Comparison of ENCODE assay signal across 27 cellular contexts in the genomic region with DNA sequence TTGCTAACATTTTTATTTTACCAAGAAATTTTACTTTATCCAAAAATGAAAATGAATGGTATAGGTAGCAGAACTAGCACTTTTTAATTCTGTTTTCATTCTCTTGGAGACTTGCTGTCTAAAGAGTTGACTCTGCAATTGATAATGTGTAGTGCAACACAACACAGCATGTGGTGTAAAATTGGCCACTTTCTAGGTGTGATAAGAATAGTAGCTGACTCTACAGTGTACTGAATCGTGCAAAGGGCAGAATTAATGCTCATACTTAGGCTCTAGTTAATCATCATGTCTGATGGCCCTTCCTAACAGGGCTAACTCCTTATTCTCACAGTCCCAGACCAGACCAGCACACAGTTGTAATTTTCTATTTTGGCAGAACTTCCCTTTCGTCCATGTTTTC.
"Had no signal": no experiment of that assay in that cellular context is flagged by ENCODE, and none has a peak within 500 bp of the region (broad histone marks: within the 10 kb centered on the region; RNA-seq: fewer than 3 reads in every experiment).

No MANE protein-coding gene starts in this region.

- H3K4me3 Mint-ChIP-seq: activated CD8-positive, alpha-beta T cell treated with anti-CD3 and anti-CD28 coated beads for 36 hours; activated naive CD8-positive, alpha-beta T cell treated with anti-CD3 and anti-CD28 coated beads, Interleukin-2, amount 50 U/mL, for 24 hours; activated T-helper 1 cell treated with anti-CD3 and anti-CD28 coated beads, Interleukin-12 subunit alpha, Interleukin-12 subunit beta, Interleukin-2, Interleukin-4 antibody, amounts not matched to agents 30 ng/mL and 10 ng/mL and 1 ng/mL, durations not matched to agents 14 hours and 24 hours and 36 hours; T-cell had no signal

- H3K27me3 ChIP-seq: ascending aorta, body of pancreas, Peyer's patch, SJSA1 had no signal

- H3K27ac ChIP-seq: ascending aorta, body of pancreas, Peyer's patch, RWPE1, SJSA1 had no signal

- H3K9me3 ChIP-seq: ascending aorta, body of pancreas, Peyer's patch, SJSA1 had no signal

- H3K9me3 Mint-ChIP-seq: activated CD8-positive, alpha-beta T cell treated with anti-CD3 and anti-CD28 coated beads for 36 hours; activated naive CD4-positive, alpha-beta T cell treated with anti-CD3 and anti-CD28 coated beads, Interleukin-2, amount 50 U/mL, for 72 hours; activated naive CD8-positive, alpha-beta T cell treated with anti-CD3 and anti-CD28 coated beads, Interleukin-2, amount 50 U/mL, for 24 hours; activated T-helper 1 cell treated with anti-CD3 and anti-CD28 coated beads, Interleukin-12 subunit alpha, Interleukin-12 subunit beta, Interleukin-2, Interleukin-4 antibody, amounts not matched to agents 30 ng/mL and 10 ng/mL and 1 ng/mL, durations not matched to agents 14 hours and 24 hours and 36 hours; T-cell had no signal

- H3K27ac Mint-ChIP-seq: activated CD8-positive, alpha-beta T cell treated with anti-CD3 and anti-CD28 coated beads for 36 hours; activated naive CD4-positive, alpha-beta T cell treated with anti-CD3 and anti-CD28 coated beads, Interleukin-2, amount 50 U/mL, for 72 hours; activated naive CD8-positive, alpha-beta T cell treated with anti-CD3 and anti-CD28 coated beads, Interleukin-2, amount 50 U/mL, for 24 hours; activated T-helper 1 cell treated with anti-CD3 and anti-CD28 coated beads, Interleukin-12 subunit alpha, Interleukin-12 subunit beta, Interleukin-2, Interleukin-4 antibody, amounts not matched to agents 30 ng/mL and 10 ng/mL and 1 ng/mL, durations not matched to agents 14 hours and 24 hours and 36 hours; T-cell had no signal

- H3K4me3 ChIP-seq: ascending aorta, body of pancreas, Peyer's patch, SJSA1 had no signal

- H3K27me3 Mint-ChIP-seq: activated CD8-positive, alpha-beta T cell treated with anti-CD3 and anti-CD28 coated beads for 36 hours; activated naive CD8-positive, alpha-beta T cell treated with anti-CD3 and anti-CD28 coated beads, Interleukin-2, amount 50 U/mL, for 24 hours; T-cell had no signal

- ATAC-seq: activated CD8-positive, alpha-beta T cell treated with anti-CD3 and anti-CD28 coated beads for 36 hours; activated naive CD4-positive, alpha-beta T cell treated with anti-CD3 and anti-CD28 coated beads, Interleukin-2, amount 50 U/mL, for 72 hours; activated naive CD8-positive, alpha-beta T cell treated with anti-CD3 and anti-CD28 coated beads, Interleukin-2, amount 50 U/mL, for 24 hours; body of pancreas; T-cell had no signal

- DNase-seq: activated CD4-positive, CD25-positive, alpha-beta regulatory T cell; activated CD8-positive, alpha-beta memory T cell treated with anti-CD3 and anti-CD28 coated beads, Interleukin-2, amount 50 U/mL, for 4 hours; activated CD8-positive, alpha-beta T cell treated with anti-CD3 and anti-CD28 coated beads for 36 hours; activated effector memory CD4-positive, alpha-beta T cell treated with anti-CD3 and anti-CD28 coated beads, Interleukin-2, amount 50 U/mL, for 16 hours; activated naive CD4-positive, alpha-beta T cell treated with Interleukin-2 at 50 U/mL for 16 hours; activated naive CD8-positive, alpha-beta T cell treated with anti-CD3 and anti-CD28 coated beads, Interleukin-2, amount 50 U/mL, for 24 hours; amniotic stem cell; body of pancreas; KG1; NCI-H1092; NCI-H1417; NCI-H1930; NCI-H2171; NCI-H345; NCI-H510A treated with DMSO at 0.1 percent for 48 hours; NCI-H69; NK-92 treated with Interleukin-12 subunit alpha and Interleukin-12 subunit beta, amount 100 ng/mL, for 24 hours; Peyer's patch; SHP77; T-cell; T-helper 2 cell; T1000 had no signal
